8 cellular contexts compared by ENCODE assay signal in genomic region chr1:157139125-157139524, GRCh38. TPM values are rescaled to one million over a fixed set of nuclear protein-coding genes. Genes with fewer than 3 reads are reported as not detected.
DNase-seq lines count a peak whose midpoint lies in the region; TF ChIP-seq lines count a peak whose summit lies in the region.

No MANE protein-coding gene starts in this region.

- TF ChIP-seq EP300 in ovary (IDR thresholded peaks at IDR 0.05): no peak

- CTCF ChIA-PET in Calu3 (lab: Charles Lee): interaction anchor here (1.9 to 2.1 kb wide), 2 partner anchors 16 to 49 kb away, joined by 8 to 10 read pairs; no protein-coding TSS in a partner anchor
- CTCF ChIA-PET in PC-9 (lab: Charles Lee): interaction anchor here (2.2 kb wide), 1 partner anchor 17 kb away, joined by 6 read pairs; no protein-coding TSS in a partner anchor

- no peaks in the 10 kb centered on the region for H3K27me3 Mint-ChIP-seq in Calu3 (ENCODE audit: unreplicated experiment)

- H3K27me3 ChIP-seq in PC-9 (ENCODE audit: insufficient read depth, low read depth) (no peaks in the 10 kb centered on the region), ovary (no peaks in the 10 kb centered on the region)

- TF ChIP-seq CTCF in Calu3 (IDR thresholded peaks at IDR 0.05; ENCODE audit: unreplicated experiment) (no peak), PC-9 (conservative IDR thresholded peaks at IDR 0.05) (no peak), epithelial cell of esophagus (IDR thresholded peaks at IDR 0.05; ENCODE audit: insufficient read depth, low read depth, low read length, missing control alignments) (no peak), ovary (IDR thresholded peaks at IDR 0.05) (no peak)

- WGBS in ovary, 3 donors: 17 to 25% (median 22%) methylated on average over 7 of the region's 7 CpGs

- H3K4me3 ChIP-seq in PC-9: peak overlapping the region; percentile 86
- H3K4me3 ChIP-seq in epithelial cell of esophagus (ENCODE audit: low read length): peak overlapping the region; percentile 98
- peak overlapping the region; percentile 99 for H3K4me3 ChIP-seq in ovary

- TF ChIP-seq POLR2A in ovary (IDR thresholded peaks at IDR 0.05): no peak

- peaks cover 11% of the 10 kb centered on the region; the same call in 1 of the 2 replicates for H4K20me1 ChIP-seq in PC-9 (ENCODE audit: insufficient read depth)

- peak overlapping the region; percentile 92 for H3K4me3 Mint-ChIP-seq in Calu3 (ENCODE audit: low read depth, unreplicated experiment)

- no TSS peak for BruUV-seq in Calu3 (replicated peaks; lab: Mats Ljungman, UMichigan)
- BruUV-seq in PC-9 (replicated peaks; lab: Mats Ljungman, UMichigan): no TSS peak

- H3K27ac Mint-ChIP-seq in Calu3 (ENCODE audit: unreplicated experiment): peak overlapping the region; percentile 98

- peak overlapping the region; percentile 96 for H3K4me2 ChIP-seq in PC-9

- no peaks in the 10 kb centered on the region for H3K9me3 Mint-ChIP-seq in Calu3 (ENCODE audit: low read depth, unreplicated experiment)

- H3K4me1 Mint-ChIP-seq in Calu3 (ENCODE audit: low read depth, unreplicated experiment): peaks cover 19% of the 10 kb centered on the region

- no peaks in the 10 kb centered on the region for H3K9me2 ChIP-seq in PC-9 (ENCODE audit: insufficient read depth)

- no peak for DNase-seq in Calu3
- no peak for DNase-seq in PC-9
- DNase-seq in epithelial cell of esophagus (ENCODE audit: low read depth): no peak
- DNase-seq in ovary: no peak
- DNase-seq in SKM-1 (lab: John Stamatoyannopoulos, UW; ENCODE audit: unreplicated experiment): no peak
- DNase-seq in ACHN: no peak
- no peak for DNase-seq in HuH-7 (ENCODE audit: low spot score)
- DNase-seq in foreskin melanocyte: no peak

- POLR2A ChIA-PET in PC-9 (lab: Charles Lee; ENCODE audit: unreplicated experiment): no interaction called here

- H3K4me1 ChIP-seq in PC-9 (replicated peaks; ENCODE audit: insufficient read depth) (peaks cover 34% of the 10 kb centered on the region), ovary (ENCODE audit: insufficient read depth) (peaks cover 4% of the 10 kb centered on the region)

- H3K36me3 ChIP-seq in PC-9 (ENCODE audit: low read depth): peaks cover 18% of the 10 kb centered on the region
- no peaks in the 10 kb centered on the region for H3K36me3 ChIP-seq in ovary

- H3F3A ChIP-seq in PC-9 (ENCODE audit: insufficient read depth, low read depth): peaks cover 28% of the 10 kb centered on the region; the same call in 1 of the 2 replicates

- peak overlapping the region; percentile 78 for H3K27ac ChIP-seq in PC-9
- peak overlapping the region; percentile 88 to 98 for H3K27ac ChIP-seq in ovary

- H2AFZ ChIP-seq in PC-9: peak overlapping the region; percentile 86

- H3K9me3 ChIP-seq in PC-9 (ENCODE audit: insufficient read depth, low read depth) (no peaks in the 10 kb centered on the region), ovary (no peaks in the 10 kb centered on the region)

- intact Hi-C loops in Calu3 (cut with micrococcal nuclease; ENCODE audit: unreplicated experiment) (loop anchor here (5.0 kb wide), 1 partner anchor 47 kb away; no protein-coding TSS in a partner anchor), PC-9 (cut with micrococcal nuclease; ENCODE audit: unreplicated experiment) (loop anchor here (10.0 kb wide), 1 partner anchor 444 kb away; no protein-coding TSS in a partner anchor), ovary (cut with DNase I) (no loop called here)

- in situ Hi-C loops in ACHN (cut with HindIII; ENCODE audit: low pct_ligation_motif_present, low pct_unique_long_range_greater_than_20kb, low sequenced_read_pairs): no loop called here

- H3K79me2 ChIP-seq in PC-9 (ENCODE audit: low read depth): peaks cover 40% of the 10 kb centered on the region

- H3K36me3 Mint-ChIP-seq in Calu3 (ENCODE audit: insufficient read depth, unreplicated experiment): peaks cover 38% of the 10 kb centered on the region

RNA-seq across cellular contexts. Expression of gene ETV3, which starts 0.9 kb away (rescaled TPM):
- total RNA-seq in Calu3 (2022) (39.7 and 50.0 TPM in 2 replicates), PC-9 (2021) (22.1 and 26.2 TPM in 2 replicates), ovary (10 to 100 TPM; 12.8 to 36.4 (median 23.8) TPM)
- 10 to 100 TPM in 1 of 2 donors, 1 to 10 TPM in 1; 8.0 to 12.5 TPM for polyA plus RNA-seq in ovary

RNA-seq across cellular contexts. Expression of gene ETV3L, which starts 39.5 kb away (rescaled TPM):
- total RNA-seq in Calu3 (2022): not detected in 2 replicates
- total RNA-seq in PC-9 (2021): not detected in 2 replicates
- total RNA-seq in ovary: not detected
- polyA plus RNA-seq in ovary: not detected

Comparison
In these comparisons a context has a peak if more than half of its experiments do, and no peak if none do; other contexts are left out.
1. intact Hi-C loops: an anchor here in Calu3 (5.0 kb wide) and PC-9 (10.0 kb wide); none called in ovary.